In genomic region chr13:64758520-64758919, GRCh38 we compare ENCODE assay signal across 27 cellular contexts.
DNase-seq lines count a peak whose midpoint lies in the region; ATAC-seq and TF ChIP-seq lines count a peak whose summit lies in the region.
"Had no signal": no experiment of that assay in that cellular context is flagged by ENCODE, and none has a peak within 500 bp of the region (broad histone marks: within the 10 kb centered on the region; RNA-seq: fewer than 3 reads in every experiment).

No MANE protein-coding gene starts in this region.

- H3K4me3 Mint-ChIP-seq in GM23338: no peak overlapping the region
- H3K4me3 Mint-ChIP-seq in WTC11: no peak overlapping the region
- H3K4me3 Mint-ChIP-seq: activated CD4-positive, alpha-beta T cell treated with anti-CD3 and anti-CD28 coated beads, Interleukin-2, amount 10 ng/mL, durations not matched to agents 7 days and 5 days; CD4-positive, alpha-beta memory T cell; central memory CD8-positive, alpha-beta T cell had no signal

- H3K4me1 ChIP-seq in GM23338 (ENCODE audit: insufficient read depth): peaks cover 12% of the 10 kb centered on the region; the same call in 1 of the 2 replicates
- H3K4me1 ChIP-seq in smooth muscle cell (ENCODE audit: low read depth): no peaks in the 10 kb centered on the region
- H3K4me1 ChIP-seq in foreskin keratinocyte: peaks cover 6% of the 10 kb centered on the region
- H3K4me1 ChIP-seq: thyroid gland had no signal

- H3K36me3 ChIP-seq in GM23338 (ENCODE audit: insufficient read depth) (no peaks in the 10 kb centered on the region), smooth muscle cell (ENCODE audit: low read depth) (no peaks in the 10 kb centered on the region)
- H3K36me3 ChIP-seq: thyroid gland had no signal

- H3K9me3 Mint-ChIP-seq in GM23338 (no peaks in the 10 kb centered on the region; the same call in 2 of the 3 replicates), WTC11 (peaks cover 17% of the 10 kb centered on the region)

- H3K4me3 ChIP-seq in GM23338 (no peak overlapping the region), fibroblast of the aortic adventitia (ENCODE audit: low read depth, low read length) (no peak overlapping the region), smooth muscle cell (no peak overlapping the region)
- H3K4me3 ChIP-seq: dorsolateral prefrontal cortex, thyroid gland had no signal

- ATAC-seq in GM23338: peak; percentile 49
- peak; percentile 56 for ATAC-seq in WTC11
- ATAC-seq in GM21825 (IDR thresholded peaks at IDR 0.05; ENCODE audit: unreplicated experiment): no peak
- ATAC-seq in foreskin keratinocyte: no peak
- ATAC-seq: right cardiac atrium; SK-N-SH treated with all-trans-retinoic acid at 6 μM for 48 hours; stimulated activated naive CD8-positive, alpha-beta T cell treated with anti-CD3 and anti-CD28 coated beads, Interleukin-15, Interleukin-2, amounts not matched to agents 100 U/mL and 50 U/mL, for 24 hours had no signal

- H3F3A ChIP-seq in GM23338 (replicated peaks; ENCODE audit: low read depth): no peaks in the 10 kb centered on the region
- no peaks in the 10 kb centered on the region for H3F3A ChIP-seq in smooth muscle cell (ENCODE audit: low read depth)

- TF ChIP-seq CTCF in GM23338 (conservative IDR thresholded peaks at IDR 0.05; ENCODE audit: low read depth in 2 of 2): no peak
- TF ChIP-seq CTCF in WTC11 (IDR thresholded peaks at IDR 0.05): no peak
- no peak for TF ChIP-seq CTCF in fibroblast of the aortic adventitia (IDR thresholded peaks at IDR 0.05; ENCODE audit: insufficient read depth, low read length)
- TF ChIP-seq CTCF in smooth muscle cell (IDR thresholded peaks at IDR 0.05; ENCODE audit: borderline replicate concordance, insufficient read depth, poor library complexity, severe bottlenecking): no peak
- TF ChIP-seq CTCF in foreskin keratinocyte (conservative IDR thresholded peaks at IDR 0.05): no peak

- H3K79me2 ChIP-seq in GM23338 (replicated peaks; ENCODE audit: insufficient read depth) (no peaks in the 10 kb centered on the region), smooth muscle cell (ENCODE audit: low read depth) (no peaks in the 10 kb centered on the region)

- H4K20me1 ChIP-seq in GM23338 (replicated peaks; ENCODE audit: insufficient read depth) (no peaks in the 10 kb centered on the region), smooth muscle cell (ENCODE audit: low read depth) (no peaks in the 10 kb centered on the region)

- H3K4me1 Mint-ChIP-seq in GM23338: peaks cover 25% of the 10 kb centered on the region
- H3K4me1 Mint-ChIP-seq in WTC11: peaks cover 26% of the 10 kb centered on the region
- H3K4me1 Mint-ChIP-seq: activated CD4-positive, alpha-beta T cell treated with anti-CD3 and anti-CD28 coated beads, Interleukin-2, amount 10 ng/mL, durations not matched to agents 7 days and 5 days; CD4-positive, alpha-beta memory T cell; central memory CD8-positive, alpha-beta T cell had no signal

- H3K9me3 ChIP-seq in smooth muscle cell (replicated peaks; ENCODE audit: low read depth): no peaks in the 10 kb centered on the region
- H3K9me3 ChIP-seq: thyroid gland had no signal

- peaks cover 8% of the 10 kb centered on the region; the same call in 1 of the 2 replicates for H3K9me2 ChIP-seq in GM23338 (ENCODE audit: insufficient read depth)

- no peaks in the 10 kb centered on the region for H3K27me3 ChIP-seq in GM23338 (ENCODE audit: insufficient read depth)
- no peaks in the 10 kb centered on the region for H3K27me3 ChIP-seq in smooth muscle cell (ENCODE audit: low read depth)
- H3K27me3 ChIP-seq in foreskin keratinocyte: no peaks in the 10 kb centered on the region
- H3K27me3 ChIP-seq: thyroid gland had no signal

- no peaks in the 10 kb centered on the region for H3K27me3 Mint-ChIP-seq in GM23338 (ENCODE audit: insufficient read depth, low read depth, poor library complexity)
- no peaks in the 10 kb centered on the region for H3K27me3 Mint-ChIP-seq in WTC11 (ENCODE audit: low read depth)
- H3K27me3 Mint-ChIP-seq: activated CD4-positive, alpha-beta T cell treated with anti-CD3 and anti-CD28 coated beads, Interleukin-2, amount 10 ng/mL, durations not matched to agents 7 days and 5 days; CD4-positive, alpha-beta memory T cell; central memory CD8-positive, alpha-beta T cell had no signal

- peak overlapping the region; percentile 85 for H3K27ac Mint-ChIP-seq in GM23338
- H3K27ac Mint-ChIP-seq in WTC11: peak overlapping the region; percentile 11
- H3K27ac Mint-ChIP-seq: activated CD4-positive, alpha-beta T cell treated with anti-CD3 and anti-CD28 coated beads, Interleukin-2, amount 10 ng/mL, durations not matched to agents 7 days and 5 days; CD4-positive, alpha-beta memory T cell had no signal

- peaks cover 8% of the 10 kb centered on the region; the same call in 1 of the 3 replicates for H3K36me3 Mint-ChIP-seq in GM23338 (ENCODE audit: low read depth)
- no peaks in the 10 kb centered on the region for H3K36me3 Mint-ChIP-seq in WTC11
- H3K36me3 Mint-ChIP-seq: CD4-positive, alpha-beta memory T cell had no signal

- CTCF ChIA-PET in WTC11 (lab: Charles Lee): interaction anchor here (0.9 kb wide), 1 partner anchor 9 kb away, joined by 3 read pairs; no protein-coding TSS in a partner anchor

- H2AFZ ChIP-seq in GM23338 (no peak overlapping the region), smooth muscle cell (ENCODE audit: low read depth) (peak overlapping the region; percentile 48)

- H3K9ac ChIP-seq in smooth muscle cell (ENCODE audit: low read depth): no peak overlapping the region

- peak; percentile 75 for DNase-seq in GM23338 (ENCODE audit: low spot score)
- DNase-seq in WTC11 (ENCODE audit: low spot score): no peak
- DNase-seq in fibroblast of the aortic adventitia (ENCODE audit: low read depth): peak; percentile 71
- DNase-seq in smooth muscle cell (lab: John Stamatoyannopoulos, UW; ENCODE audit: unreplicated experiment): no peak
- no peak for DNase-seq in DMS79 (lab: John Stamatoyannopoulos, UW)
- no peak for DNase-seq in foreskin keratinocyte
- no peak for DNase-seq in Ammon's horn (ENCODE audit: low spot score)
- DNase-seq: activated CD4-positive, alpha-beta T cell treated with anti-CD3 and anti-CD28 coated beads, Interleukin-2, amount 10 ng/mL, durations not matched to agents 7 days and 5 days; activated naive CD4-positive, alpha-beta T cell treated with Interleukin-2 at 50 U/mL for 16 hours; activated T-cell treated with anti-CD3 and anti-CD28 coated beads, Interleukin-2, amount 50 U/mL, for 48 hours; anterior cingulate cortex; CD4-positive, alpha-beta memory T cell; DMS 273 treated with DMSO at 0.1 percent for 48 hours; dorsolateral prefrontal cortex; foreskin melanocyte; Karpas-422; kidney; NCI-H2029; NCI-H2227 treated with DMSO at 0.1 percent for 48 hours; NCI-H774; right cardiac atrium; stimulated activated naive CD8-positive, alpha-beta T cell treated with anti-CD3 and anti-CD28 coated beads, Interleukin-15, Interleukin-2, amounts not matched to agents 100 U/mL and 50 U/mL, for 24 hours; thyroid gland had no signal

- POLR2A ChIA-PET in WTC11 (lab: Charles Lee): no interaction called here

- peak overlapping the region; percentile 92 for H3K27ac ChIP-seq in GM23338 (ENCODE audit: low read depth)
- H3K27ac ChIP-seq in smooth muscle cell (ENCODE audit: low read depth): no peak overlapping the region
- no peak overlapping the region for H3K27ac ChIP-seq in foreskin keratinocyte
- H3K27ac ChIP-seq: dorsolateral prefrontal cortex, epithelial cell of prostate, thyroid gland had no signal

- 0 out of 2 replicates have a peak overlapping the region, but pooled peaks have one; percentile 8 for H3K4me2 ChIP-seq in GM23338
- H3K4me2 ChIP-seq in smooth muscle cell: no peak overlapping the region

TF ChIP-seq in WTC11, 78 proteins besides CTCF, POLR2A, EP300 and RAD21:
- TF ChIP-seq ZNF671 (CRISPR knock-in tag; IDR thresholded peaks at IDR 0.05): no peak
- no peak for TF ChIP-seq RORB (CRISPR knock-in tag; IDR thresholded peaks at IDR 0.05)
- no peak for TF ChIP-seq MXD4 (CRISPR knock-in tag; IDR thresholded peaks at IDR 0.05; ENCODE audit: borderline replicate concordance)
- TF ChIP-seq ZNF423 (CRISPR knock-in tag; IDR thresholded peaks at IDR 0.05): no peak
- no peak for TF ChIP-seq ESRRA (CRISPR knock-in tag; IDR thresholded peaks at IDR 0.05; ENCODE audit: borderline replicate concordance)
- TF ChIP-seq OVOL2 (CRISPR knock-in tag; IDR thresholded peaks at IDR 0.05; ENCODE audit: borderline replicate concordance): no peak
- TF ChIP-seq ZNF138 (CRISPR knock-in tag; conservative IDR thresholded peaks at IDR 0.05): no peak
- no peak for TF ChIP-seq KAT7 (CRISPR knock-in tag; IDR thresholded peaks at IDR 0.05; ENCODE audit: borderline replicate concordance)
TF ChIP-seq in WTC11: peak in this region for 0.

Comparison
In these comparisons a context has a peak if more than half of its experiments do, and no peak if none do; other contexts are left out.
1. ATAC-seq: peak in GM23338 (single experiment) and WTC11 (single experiment); none in GM21825 (single experiment) and foreskin keratinocyte (single experiment).
2. DNase-seq: peak in GM23338 (single experiment) and fibroblast of the aortic adventitia (single experiment); none in WTC11 (single experiment), smooth muscle cell (single experiment), DMS79 (single experiment), foreskin keratinocyte (0 of 2) and Ammon's horn (single experiment).